ENCODE assay signal across 8 cellular contexts in genomic region chr19:45370410-45371204, GRCh38. TPM values are rescaled to one million over a fixed set of nuclear protein-coding genes. Genes with fewer than 3 reads are reported as not detected.
DNase-seq lines count a peak whose midpoint lies in the region; ATAC-seq and TF ChIP-seq lines count a peak whose summit lies in the region.

ERCC2 (minus strand) TSS chr19:45370573; CDS start chr19:45370540, 33 bp downstream.

- DNase-seq in NCI-H82 (lab: John Stamatoyannopoulos, UW) (peak; percentile 99), dorsolateral prefrontal cortex (peak; percentile 95 to 99 (median 98))
- peak; percentile 100 for DNase-seq in activated CD4-positive, alpha-beta T cell treated with anti-CD3 and anti-CD28 coated beads, Interleukin-2, amount 50 U/mL, for 48 hours
- peak; percentile 100 for DNase-seq in stimulated activated CD4-positive, alpha-beta T cell treated with anti-CD3 and anti-CD28 coated beads, Interleukin-4, amount 100 ng/mL, for 24 hours

- ATAC-seq in GM19395 (IDR thresholded peaks at IDR 0.05; ENCODE audit: unreplicated experiment) = peak; percentile 94
- ATAC-seq in HG03565 (IDR thresholded peaks at IDR 0.05; ENCODE audit: unreplicated experiment) = peak; percentile 97

- intact Hi-C loops in dorsolateral prefrontal cortex (cut with DNase I) = loop anchor here in 1 of 2 donors (5.0 kb wide), 1 partner anchor 37 kb away; the partner anchor contains the start of genes POLR1G and PPP1R13L

- no peaks in the 10 kb centered on the region for H3K36me3 ChIP-seq in liver (ENCODE audit: control insufficient read depth in 4 of 4, insufficient read depth in 3 of 4, low read depth in 1 of 4, low read length in 3 of 4)

- H3K4me3 ChIP-seq in dorsolateral prefrontal cortex (peak within 1 kb of the TSS; percentile 60 to 98 (median 90)), liver (ENCODE audit: low read depth in 1 of 3, low read length in 3 of 3) (peak within 1 kb of the TSS; percentile 83 to 93 (median 87))

- no peaks in the 10 kb centered on the region for H3K27me3 ChIP-seq in dorsolateral prefrontal cortex
- no peaks in the 10 kb centered on the region for H3K27me3 ChIP-seq in liver (ENCODE audit: control insufficient read depth in 4 of 4, insufficient read depth in 4 of 4, low read length in 3 of 4)

- H3K9me3 ChIP-seq in liver (ENCODE audit: control insufficient read depth in 4 of 4, low read length in 3 of 4) = no peaks in the 10 kb centered on the region

- 5% methylated on average over 55 of the region's 55 CpGs for WGBS in liver

- no peak for TF ChIP-seq CTCF in C4-2B (conservative IDR thresholded peaks at IDR 0.05)
- peak in 12 of 56 donors; percentile 1 to 33 (median 20) for TF ChIP-seq CTCF in dorsolateral prefrontal cortex (IDR thresholded peaks at IDR 0.05 in 54 of 56, conservative IDR thresholded peaks at IDR 0.05 in 2 of 56; ENCODE audit: low read depth in 1 of 56, partially characterized antibody in 56 of 56)
- TF ChIP-seq CTCF in liver (IDR thresholded peaks at IDR 0.05; ENCODE audit: low read depth, low read length, missing input control) = no peak

- peak within 1 kb of the TSS in 1 of 2 donors; percentile 29 for H3K9ac ChIP-seq in liver (ENCODE audit: low read depth in 1 of 2, low read length in 2 of 2)

- TF ChIP-seq RAD21 in liver (IDR thresholded peaks at IDR 0.05) = no peak

- peak within 1 kb of the TSS; percentile 78 for H3K27ac ChIP-seq in C4-2B
- H3K27ac ChIP-seq in dorsolateral prefrontal cortex = peak within 1 kb of the TSS in 52 of 59 donors; percentile 8 to 88 (median 76)
- H3K27ac ChIP-seq in liver (ENCODE audit: low read depth in 1 of 2, low read length in 2 of 2) = peak within 1 kb of the TSS; percentile 40 to 48

- peaks cover 0 to 8% (median 5%) of the 10 kb centered on the region in 4 donors for H3K4me1 ChIP-seq in liver (ENCODE audit: control insufficient read depth in 4 of 4, insufficient read depth in 4 of 4, low read length in 3 of 4)

TF ChIP-seq in liver, 16 proteins besides CTCF, POLR2A, EP300 and RAD21:
- TF ChIP-seq FOXA2 (IDR thresholded peaks at IDR 0.05) = no peak
- peak in 1 of 2 donors; percentile 40 for TF ChIP-seq GABPA (IDR thresholded peaks at IDR 0.05 in 1 of 2, conservative IDR thresholded peaks at IDR 0.05 in 1 of 2)
- TF ChIP-seq REST (IDR thresholded peaks at IDR 0.05) = no peak
- no peak for TF ChIP-seq EGR1 (IDR thresholded peaks at IDR 0.05; ENCODE audit: low read depth in 2 of 2)
- no peak for TF ChIP-seq ZBTB33 (IDR thresholded peaks at IDR 0.05)
- TF ChIP-seq TAF1 (conservative IDR thresholded peaks at IDR 0.05) = no peak
- no peak for TF ChIP-seq MAX (IDR thresholded peaks at IDR 0.05)
- TF ChIP-seq RXRA (IDR thresholded peaks at IDR 0.05) = peak; percentile 18 to 48
- peak; percentile 98 for TF ChIP-seq SP1 (IDR thresholded peaks at IDR 0.05)
- TF ChIP-seq YY1 (IDR thresholded peaks at IDR 0.05) = peak; percentile 95
- TF ChIP-seq HNF4G (IDR thresholded peaks at IDR 0.05) = no peak
- TF ChIP-seq ATF3 (IDR thresholded peaks at IDR 0.05) = no peak
- TF ChIP-seq JUND (IDR thresholded peaks at IDR 0.05) = peak in 1 of 2 donors; percentile 13
- TF ChIP-seq FOXA1 (IDR thresholded peaks at IDR 0.05) = no peak
- no peak for TF ChIP-seq NR2F2 (IDR thresholded peaks at IDR 0.05)
- TF ChIP-seq HNF4A (conservative IDR thresholded peaks at IDR 0.05) = peak in 1 of 2 donors; percentile 53

RNA-seq across cellular contexts. Expression of gene ERCC2, which starts in this region (rescaled TPM):
- 10 to 100 TPM; 17.0 to 43.9 (median 26.6) TPM for total RNA-seq in dorsolateral prefrontal cortex
- total RNA-seq in liver = 1 to 10 TPM; 8.3 to 8.7 TPM
- 1 to 10 TPM; 3.3 to 8.2 TPM for polyA plus RNA-seq in liver

Comparison
In these comparisons a context has a peak if more than half of its experiments do, and no peak if none do; other contexts are left out.
1. Peak in every context shown above with its lines: DNase-seq, ATAC-seq, H3K4me3 ChIP-seq and H3K27ac ChIP-seq.